In the genomic region with DNA sequence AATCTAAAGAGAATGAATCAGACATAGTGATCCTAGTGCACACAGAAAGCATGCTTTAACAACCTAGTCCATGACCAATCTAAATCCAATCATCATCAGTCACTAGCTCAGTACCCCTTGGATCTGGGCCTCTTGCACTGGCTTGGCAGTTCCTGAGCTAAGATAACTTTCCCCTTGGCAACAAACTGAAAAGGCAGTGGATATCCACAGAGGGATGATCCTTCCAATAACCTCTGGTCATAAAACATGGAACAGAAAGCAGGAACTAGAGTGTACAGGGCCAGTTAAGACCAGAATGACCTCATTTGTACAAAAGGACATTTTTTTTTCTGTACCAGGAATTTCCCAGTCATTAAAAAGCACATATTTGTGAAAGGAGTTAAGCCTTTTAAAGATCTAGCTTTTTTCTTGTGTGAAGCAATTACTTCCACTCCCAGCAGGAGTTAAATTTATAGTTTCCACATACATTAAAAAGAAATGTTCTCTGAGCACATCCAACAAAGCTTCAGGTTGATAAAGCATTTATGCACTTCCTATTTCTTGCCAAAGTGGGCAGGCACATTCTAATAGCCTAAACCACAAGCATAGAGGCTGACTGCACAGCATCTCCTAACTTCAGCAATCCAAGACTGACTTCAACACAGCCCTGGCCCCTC, we compare ENCODE assay signal across 10 cellular contexts. TPM values are rescaled to one million over a fixed set of nuclear protein-coding genes. Genes with fewer than 3 reads are reported as not detected.
DNase-seq lines count a peak whose midpoint lies in the region; ATAC-seq and TF ChIP-seq lines count a peak whose summit lies in the region.
"Had no signal": no experiment of that assay in that cellular context is flagged by ENCODE, and none has a peak within 500 bp of the region (broad histone marks: within the 10 kb centered on the region; RNA-seq: fewer than 3 reads in every experiment).

No MANE protein-coding gene starts in this region.

- peak overlapping the region in 4 of 5 experiments; percentile 55 to 89 (median 80) for H3K27ac Mint-ChIP-seq in brain

- H3K36me3 Mint-ChIP-seq in brain, result no peaks in the 10 kb centered on the region

- H3K27me3 Mint-ChIP-seq in brain, result no peaks in the 10 kb centered on the region

- intact Hi-C loops in Right ventricle myocardium inferior (cut with DNase I) (no loop called here), cardiac septum (cut with DNase I) (no loop called here)

- TF ChIP-seq CTCF in brain (conservative IDR thresholded peaks at IDR 0.05), result no peak

- peaks cover 70% of the 10 kb centered on the region for H3K4me1 Mint-ChIP-seq in brain

- DNase-seq in Right ventricle myocardium inferior (ENCODE audit: missing footprints) (no peak), cardiac septum (ENCODE audit: low spot score) (no peak), left lobe of liver (ENCODE audit: low spot score) (no peak), AML-193 (lab: John Stamatoyannopoulos, UW) (no peak), GDM1 (lab: John Stamatoyannopoulos, UW) (no peak), NCI-H2081 (lab: John Stamatoyannopoulos, UW) (no peak)
- DNase-seq in activated CD8-positive, alpha-beta memory T cell treated with anti-CD3 and anti-CD28 coated beads, Interleukin-2, amount 50 U/mL, for 4 hours, result no peak
- DNase-seq: activated naive CD4-positive, alpha-beta T cell; SW 1271 had no signal

- H3K9me3 Mint-ChIP-seq in brain, result no peaks in the 10 kb centered on the region

- peak overlapping the region in 3 of 5 experiments; percentile 20 to 64 (median 42) for H3K4me3 Mint-ChIP-seq in brain

- ATAC-seq in Right ventricle myocardium inferior, result peak; percentile 60
- ATAC-seq in left lobe of liver, result peak; percentile 45

RNA-seq across cellular contexts. Expression of a gene that starts 30.0 kb away (rescaled TPM):
- 12.4 TPM for total RNA-seq in Right ventricle myocardium inferior
- 11.0 TPM for total RNA-seq in cardiac septum
- polyA plus RNA-seq in brain (ENCODE audit: insufficient read depth, low read depth, low replicate concordance), result 0.49 TPM
- total RNA-seq in left lobe of liver, result 1.3 TPM
